11 cellular contexts compared by ENCODE assay signal in the genomic region with DNA sequence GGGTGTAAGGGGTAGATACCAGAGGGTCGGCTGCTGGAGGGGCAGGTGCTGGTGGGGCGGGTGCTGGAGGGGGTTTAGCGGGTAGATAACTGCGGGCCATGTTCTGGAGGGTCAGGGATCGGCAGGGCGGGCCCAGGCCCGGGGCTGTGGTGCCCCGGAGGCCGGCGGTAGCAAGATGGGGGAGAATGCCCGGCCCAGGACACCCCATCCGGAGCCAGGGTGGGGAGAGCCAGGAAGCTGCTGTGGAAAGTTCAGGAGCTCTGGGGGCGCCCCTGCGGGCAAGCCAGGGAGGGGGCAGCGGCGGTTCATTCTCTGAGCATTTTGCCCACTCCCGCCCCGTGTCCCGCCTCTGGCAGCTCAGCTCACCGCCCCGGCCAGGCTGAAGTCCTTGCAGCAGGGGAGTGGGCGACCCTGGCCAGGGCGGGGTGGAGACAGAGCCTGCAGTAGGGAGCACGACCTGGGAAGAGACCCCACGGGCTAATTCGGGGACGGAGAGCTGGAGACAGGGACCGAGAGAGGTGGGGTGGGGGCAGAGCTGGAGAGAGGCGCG. TPM values are rescaled to one million over a fixed set of nuclear protein-coding genes. Genes with fewer than 3 reads are reported as not detected.
DNase-seq lines count a peak whose midpoint lies in the region; ATAC-seq and TF ChIP-seq lines count a peak whose summit lies in the region.
"Had no signal": no experiment of that assay in that cellular context is flagged by ENCODE, and none has a peak within 500 bp of the region (broad histone marks: within the 10 kb centered on the region; RNA-seq: fewer than 3 reads in every experiment).

No MANE protein-coding gene starts in this region.

- TF ChIP-seq CTCF in osteoblast (IDR thresholded peaks at IDR 0.05; ENCODE audit: extremely low read depth, low read depth, low read length), result no peak
- TF ChIP-seq CTCF in OCI-LY7 (conservative IDR thresholded peaks at IDR 0.05; ENCODE audit: low read length), result no peak

- 3 to 4% methylated on average over 29 to 30 of the region's 30 CpGs for WGBS in esophagus, 2 donors

- H3K79me2 ChIP-seq in osteoblast (ENCODE audit: insufficient read depth, low read length), result no peaks in the 10 kb centered on the region
- no peaks in the 10 kb centered on the region for H3K79me2 ChIP-seq in OCI-LY7 (ENCODE audit: insufficient read depth, low read depth, low read length)

- peak overlapping the region in 6 of 8 donors; percentile 48 to 86 (median 62) for H3K4me3 Mint-ChIP-seq in CD4-positive, alpha-beta memory T cell

- H3K4me3 ChIP-seq in CD4-positive, alpha-beta memory T cell (ENCODE audit: low read length in 2 of 2), result peak overlapping the region in 1 of 2 donors; percentile 19
- peak overlapping the region; percentile 17 to 22 for H3K4me3 ChIP-seq in esophagus (ENCODE audit: low read depth in 1 of 2, low read length in 2 of 2)
- no peak overlapping the region for H3K4me3 ChIP-seq in osteoblast (ENCODE audit: insufficient read depth, low read length)
- no peak overlapping the region for H3K4me3 ChIP-seq in OCI-LY7 (ENCODE audit: low read depth, low read length, poor library complexity, severe bottlenecking)

- BruUV-seq in OCI-LY7 (replicated peaks; lab: Mats Ljungman, UMichigan), result no TSS peak

- H3K9me2 ChIP-seq in OCI-LY7 (ENCODE audit: insufficient read depth, low read length), result no peaks in the 10 kb centered on the region

- H3K4me1 ChIP-seq in CD4-positive, alpha-beta memory T cell (ENCODE audit: insufficient read depth, low read length), result peaks cover 9% of the 10 kb centered on the region
- H3K4me1 ChIP-seq in esophagus (ENCODE audit: control insufficient read depth in 2 of 2, insufficient read depth in 2 of 2, low read length in 1 of 2) (peaks cover 7 to 15% of the 10 kb centered on the region in 2 donors), osteoblast (ENCODE audit: insufficient read depth, low read length) (no peaks in the 10 kb centered on the region), OCI-LY7 (ENCODE audit: insufficient read depth, low read length, poor library complexity, severe bottlenecking) (no peaks in the 10 kb centered on the region)

- POLR2A ChIA-PET in CD4-positive, alpha-beta memory T cell (lab: Charles Lee; ENCODE audit: partially characterized antibody), result interaction anchor here (1.0 to 1.6 kb wide), 4 partner anchors 33 to 122 kb away, joined by 3 to 5 read pairs (median 4); no protein-coding TSS in a partner anchor
- POLR2A ChIA-PET in OCI-LY7 (lab: Charles Lee), result no interaction called here

- H3K27ac Mint-ChIP-seq in CD4-positive, alpha-beta memory T cell, result peak overlapping the region in 1 of 7 donors; percentile 64

- H3K36me3 Mint-ChIP-seq in CD4-positive, alpha-beta memory T cell, result peaks cover 4 to 7% of the 10 kb centered on the region in 2 donors

- H2AFZ ChIP-seq in osteoblast (ENCODE audit: low read length) (no peak overlapping the region), OCI-LY7 (ENCODE audit: low read length) (no peak overlapping the region)

- peaks cover 1 to 28% (median 16%) of the 10 kb centered on the region in 4 donors for H3K4me1 Mint-ChIP-seq in CD4-positive, alpha-beta memory T cell

- peaks cover 4% of the 10 kb centered on the region for H3K27me3 ChIP-seq in CD4-positive, alpha-beta memory T cell (ENCODE audit: insufficient read depth, low read length)
- H3K27me3 ChIP-seq in esophagus (ENCODE audit: control insufficient read depth in 1 of 2, insufficient read depth in 2 of 2, low read length in 2 of 2), result peaks cover 0 to 16% of the 10 kb centered on the region in 2 donors
- H3K27me3 ChIP-seq in osteoblast (ENCODE audit: insufficient read depth, low read length), result peaks cover 61% of the 10 kb centered on the region

- CTCF ChIA-PET in CD4-positive, alpha-beta memory T cell (lab: Charles Lee; ENCODE audit: partially characterized antibody), result interaction anchor here (2.1 kb wide), 1 partner anchor 14 kb away, joined by 8 read pairs; no protein-coding TSS in a partner anchor
- CTCF ChIA-PET in OCI-LY7 (lab: Charles Lee; ENCODE audit: unreplicated experiment), result no interaction called here

- peaks cover 0 to 54% (median 30%) of the 10 kb centered on the region in 8 donors for H3K9me3 Mint-ChIP-seq in CD4-positive, alpha-beta memory T cell

- H3K27me3 Mint-ChIP-seq in CD4-positive, alpha-beta memory T cell, result peaks cover 29 to 39% of the 10 kb centered on the region in 2 donors

- H3K36me3 ChIP-seq in CD4-positive, alpha-beta memory T cell (ENCODE audit: insufficient read depth, low read length), result no peaks in the 10 kb centered on the region
- H3K36me3 ChIP-seq in esophagus (ENCODE audit: control insufficient read depth in 2 of 2, insufficient read depth in 2 of 2, low read length in 1 of 2) (no peaks in the 10 kb centered on the region), osteoblast (ENCODE audit: insufficient read depth, low read length) (no peaks in the 10 kb centered on the region), OCI-LY7 (ENCODE audit: insufficient read depth, low read length) (no peaks in the 10 kb centered on the region)

- H3K9me3 ChIP-seq in CD4-positive, alpha-beta memory T cell (ENCODE audit: control insufficient read depth in 1 of 2, low read length in 2 of 2), result peaks cover 0 to 9% of the 10 kb centered on the region in 2 donors
- H3K9me3 ChIP-seq in esophagus (ENCODE audit: control insufficient read depth in 2 of 2, insufficient read depth in 1 of 2, low read depth in 1 of 2, low read length in 1 of 2) (peaks cover 2 to 6% of the 10 kb centered on the region in 2 donors), osteoblast (ENCODE audit: low read depth, low read length) (peaks cover 9% of the 10 kb centered on the region), OCI-LY7 (ENCODE audit: low read length) (peaks cover 9% of the 10 kb centered on the region; the same call in 1 of the 2 replicates)

- intact Hi-C loops in CD4-positive, alpha-beta memory T cell (cut with micrococcal nuclease), result no loop called here
- intact Hi-C loops in OCI-LY7 (cut with micrococcal nuclease; ENCODE audit: unreplicated experiment), result no loop called here

- H3K4me2 ChIP-seq in osteoblast (ENCODE audit: insufficient read depth, low read length), result no peak overlapping the region
- H3K4me2 ChIP-seq in OCI-LY7 (ENCODE audit: low read length), result no peak overlapping the region

- H4K20me1 ChIP-seq in osteoblast (ENCODE audit: insufficient read depth, low read length), result no peaks in the 10 kb centered on the region
- H4K20me1 ChIP-seq in OCI-LY7 (ENCODE audit: insufficient read depth, low read length), result no peaks in the 10 kb centered on the region

- no peak for ATAC-seq in GM21447 (IDR thresholded peaks at IDR 0.05; ENCODE audit: unreplicated experiment)
- ATAC-seq: sciatic nerve had no signal

- no peak overlapping the region for H3K27ac ChIP-seq in CD4-positive, alpha-beta memory T cell (ENCODE audit: low read depth, low read length)
- no peak overlapping the region for H3K27ac ChIP-seq in esophagus (ENCODE audit: low read depth in 2 of 2, low read length in 1 of 2)
- H3K27ac ChIP-seq in osteoblast (ENCODE audit: low read depth, low read length), result no peak overlapping the region
- H3K27ac ChIP-seq in OCI-LY7 (ENCODE audit: low read depth, low read length, poor library complexity, severe bottlenecking), result no peak overlapping the region

- no peak for DNase-seq in CD4-positive, alpha-beta memory T cell
- DNase-seq in HuH-7 (ENCODE audit: low spot score), result peak; percentile 63
- DNase-seq in osteoblast (ENCODE audit: insufficient read length, low spot score, missing footprints), result peak; percentile 74
- no peak for DNase-seq in stimulated activated CD4-positive, alpha-beta T cell treated with anti-CD3 and anti-CD28 coated beads, Interleukin-4, amount 100 ng/mL, for 1 hour
- DNase-seq in OCI-LY7 (ENCODE audit: low spot score), result no peak
- DNase-seq in DMS114 treated with DMSO at 0.1 percent for 48 hours (lab: John Stamatoyannopoulos, UW; ENCODE audit: unreplicated experiment), result no peak
- DNase-seq: NCI-H226 had no signal

RNA-seq across cellular contexts. Expression of gene PRRT1B, which starts 0.5 kb away (rescaled TPM):
- total RNA-seq in CD4-positive, alpha-beta memory T cell, result not detected
- not detected for polyA plus RNA-seq in CD4-positive, alpha-beta memory T cell
- not detected for polyA plus RNA-seq in esophagus
- total RNA-seq in osteoblast, result not detected in 2 replicates
- total RNA-seq in OCI-LY7 (2014; rRNA removed; shearing (Covaris generic)), result not detected in 2 replicates
- not detected in 2 replicates for total RNA-seq in OCI-LY7 (2022)
- total RNA-seq: HT1080, sciatic nerve had no signal

RNA-seq across cellular contexts. Expression of gene UCK1, which starts 14.8 kb away (rescaled TPM):
- total RNA-seq in CD4-positive, alpha-beta memory T cell, result 10 to 100 TPM; 36.1 to 39.7 TPM
- 10 to 100 TPM; 25.8 to 26.8 TPM for polyA plus RNA-seq in CD4-positive, alpha-beta memory T cell
- polyA plus RNA-seq in esophagus, result 10 to 100 TPM; 17.3 to 19.4 TPM
- total RNA-seq in osteoblast (19.5 and 22.4 TPM in 2 replicates), OCI-LY7 (2022) (25.9 and 29.8 TPM in 2 replicates)
- 29.0 and 32.9 TPM in 2 replicates for total RNA-seq in OCI-LY7 (2014; rRNA removed; shearing (Covaris generic))

RNA-seq across cellular contexts. Expression of gene POMT1, which starts 43.1 kb away (rescaled TPM):
- total RNA-seq in CD4-positive, alpha-beta memory T cell, result 10 to 100 TPM; 52.1 to 58.5 TPM
- polyA plus RNA-seq in CD4-positive, alpha-beta memory T cell, result 10 to 100 TPM; 15.6 to 17.4 TPM
- 10 to 100 TPM; 11.5 to 18.2 TPM for polyA plus RNA-seq in esophagus
- total RNA-seq in osteoblast (32.6 and 33.9 TPM in 2 replicates), OCI-LY7 (2022) (27.1 and 27.7 TPM in 2 replicates)
- total RNA-seq in OCI-LY7 (2014; rRNA removed; shearing (Covaris generic)), result 2.2 and 4.7 TPM in 2 replicates

Comparison
In these comparisons a context has a peak if more than half of its experiments do, and no peak if none do; other contexts are left out.
1. DNase-seq: peak in HuH-7 (single experiment) and osteoblast (single experiment); none in CD4-positive, alpha-beta memory T cell (0 of 5), stimulated activated CD4-positive, alpha-beta T cell treated with anti-CD3 and anti-CD28 coated beads, Interleukin-4, amount 100 ng/mL, for 1 hour (single experiment), OCI-LY7 (single experiment) and DMS114 treated with DMSO at 0.1 percent for 48 hours (single experiment).
2. H3K4me3 ChIP-seq: peak in esophagus (2 of 2); none in osteoblast (single experiment) and OCI-LY7 (single experiment).